In the genomic region with DNA sequence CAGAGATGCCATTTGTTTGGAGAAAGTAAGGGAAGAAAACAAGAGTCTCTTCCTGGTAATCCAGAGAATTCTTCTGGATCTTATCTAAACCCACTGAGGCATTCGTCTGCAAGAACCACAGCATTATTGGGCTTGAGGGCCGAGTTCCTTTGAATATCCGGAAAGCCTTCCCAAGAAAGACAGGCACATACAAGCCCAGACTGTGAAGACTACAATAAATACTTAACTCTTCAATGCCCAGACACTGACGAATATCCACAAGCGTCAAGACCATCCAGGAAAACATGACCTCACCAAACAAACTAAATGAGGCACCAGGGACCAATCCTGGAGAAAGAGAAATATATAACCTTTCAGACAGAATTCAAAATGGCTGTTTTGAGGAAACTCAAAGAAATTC, we compare ENCODE assay signal across 25 cellular contexts.
DNase-seq lines count a peak whose midpoint lies in the region; ATAC-seq, FAIRE-seq and TF ChIP-seq lines count a peak whose summit lies in the region.
"Had no signal": no experiment of that assay in that cellular context is flagged by ENCODE, and none has a peak within 500 bp of the region (broad histone marks: within the 10 kb centered on the region; RNA-seq: fewer than 3 reads in every experiment).

No MANE protein-coding gene starts in this region.

- no peak overlapping the region for H3K4me3 Mint-ChIP-seq in Caco-2 (ENCODE audit: unreplicated experiment)
- H3K4me3 Mint-ChIP-seq in activated T-helper 1 cell treated with anti-CD3 and anti-CD28 coated beads, Interleukin-12 subunit alpha, Interleukin-12 subunit beta, Interleukin-2, Interleukin-4 antibody, amounts not matched to agents 30 ng/mL and 10 ng/mL and 1 ng/mL, durations not matched to agents 14 hours and 24 hours and 36 hours, result no peak overlapping the region
- H3K4me3 Mint-ChIP-seq: CD14-positive monocyte; CD4-positive, alpha-beta T cell; CD8-positive, alpha-beta memory T cell; GM23338; H9 had no signal

- H3K27me3 Mint-ChIP-seq in Caco-2 (ENCODE audit: insufficient read depth, unreplicated experiment), result no peaks in the 10 kb centered on the region
- no peaks in the 10 kb centered on the region for H3K27me3 Mint-ChIP-seq in activated T-helper 1 cell treated with anti-CD3 and anti-CD28 coated beads, Interleukin-12 subunit alpha, Interleukin-12 subunit beta, Interleukin-2, Interleukin-4 antibody, amounts not matched to agents 30 ng/mL and 10 ng/mL and 1 ng/mL, durations not matched to agents 14 hours and 24 hours and 36 hours (ENCODE audit: insufficient read depth)
- H3K27me3 Mint-ChIP-seq: CD4-positive, alpha-beta T cell; CD8-positive, alpha-beta memory T cell had no signal

- H3K4me3 ChIP-seq in Caco-2 (ENCODE audit: low read depth, low read length), result no peak overlapping the region
- H3K4me3 ChIP-seq in bronchial epithelial cell (ENCODE audit: low read depth, low read length), result no peak overlapping the region
- H3K4me3 ChIP-seq in keratinocyte (ENCODE audit: control insufficient read depth in 2 of 3, extremely low read depth in 1 of 3, insufficient read depth in 2 of 3, low read depth in 1 of 3, low read length in 3 of 3), result no peak overlapping the region
- no peak overlapping the region for H3K4me3 ChIP-seq in smooth muscle cell
- H3K4me3 ChIP-seq: A549; BLaER1 treated with 17β-estradiol and CSF1 and Interleukin-3, amounts not matched to agents 10 nM and 100 nM; GM23338 had no signal

- no peaks in the 10 kb centered on the region for H3F3A ChIP-seq in smooth muscle cell (ENCODE audit: low read depth)

- H3K79me2 ChIP-seq in keratinocyte (ENCODE audit: control insufficient read depth, insufficient read depth, low read length) (no peaks in the 10 kb centered on the region), smooth muscle cell (ENCODE audit: low read depth) (no peaks in the 10 kb centered on the region)

- no peaks in the 10 kb centered on the region for H3K9me3 ChIP-seq in Caco-2
- H3K9me3 ChIP-seq in keratinocyte (ENCODE audit: control insufficient read depth, low read depth, low read length), result no peaks in the 10 kb centered on the region
- H3K9me3 ChIP-seq in smooth muscle cell (replicated peaks; ENCODE audit: low read depth), result no peaks in the 10 kb centered on the region
- H3K9me3 ChIP-seq: BE2C had no signal

- H3K4me2 ChIP-seq in keratinocyte (ENCODE audit: control insufficient read depth, extremely low read depth, insufficient read depth, low read depth, low read length) (peak overlapping the region; percentile 29), smooth muscle cell (peak overlapping the region; percentile 25)
- H3K4me2 ChIP-seq: A549; BLaER1 treated with 17β-estradiol and CSF1 and Interleukin-3, amounts not matched to agents 10 nM and 100 nM; GM23338 had no signal

- no TSS peak for BruUV-seq in Caco-2 (replicated peaks; lab: Mats Ljungman, UMichigan)

- 31% methylated on average over 5 of the region's 5 CpGs for WGBS in smooth muscle cell (ENCODE audit: low lambda C conversion rate)

- CTCF ChIA-PET in Caco-2 (lab: Charles Lee), result no interaction called here

- peaks cover 14% of the 10 kb centered on the region for H3K36me3 Mint-ChIP-seq in Caco-2 (ENCODE audit: insufficient read depth, unreplicated experiment)
- H3K36me3 Mint-ChIP-seq in activated T-helper 1 cell treated with anti-CD3 and anti-CD28 coated beads, Interleukin-12 subunit alpha, Interleukin-12 subunit beta, Interleukin-2, Interleukin-4 antibody, amounts not matched to agents 30 ng/mL and 10 ng/mL and 1 ng/mL, durations not matched to agents 14 hours and 24 hours and 36 hours (ENCODE audit: low read depth), result peaks cover 22% of the 10 kb centered on the region

- H4K20me1 ChIP-seq in keratinocyte (ENCODE audit: control insufficient read depth, extremely low read depth, insufficient read depth, low read length) (no peaks in the 10 kb centered on the region), smooth muscle cell (ENCODE audit: low read depth) (no peaks in the 10 kb centered on the region)

- peak overlapping the region; percentile 13 for H3K27ac Mint-ChIP-seq in Caco-2 (ENCODE audit: unreplicated experiment)
- H3K27ac Mint-ChIP-seq in activated T-helper 1 cell treated with anti-CD3 and anti-CD28 coated beads, Interleukin-12 subunit alpha, Interleukin-12 subunit beta, Interleukin-2, Interleukin-4 antibody, amounts not matched to agents 30 ng/mL and 10 ng/mL and 1 ng/mL, durations not matched to agents 14 hours and 24 hours and 36 hours, result no peak overlapping the region
- H3K27ac Mint-ChIP-seq: CD14-positive monocyte; CD4-positive, alpha-beta T cell; CD8-positive, alpha-beta memory T cell; GM23338 had no signal

- peaks cover 15% of the 10 kb centered on the region for H3K4me1 Mint-ChIP-seq in Caco-2 (ENCODE audit: low read depth, unreplicated experiment)
- no peaks in the 10 kb centered on the region for H3K4me1 Mint-ChIP-seq in activated T-helper 1 cell treated with anti-CD3 and anti-CD28 coated beads, Interleukin-12 subunit alpha, Interleukin-12 subunit beta, Interleukin-2, Interleukin-4 antibody, amounts not matched to agents 30 ng/mL and 10 ng/mL and 1 ng/mL, durations not matched to agents 14 hours and 24 hours and 36 hours (ENCODE audit: low read depth)
- H3K4me1 Mint-ChIP-seq: CD14-positive monocyte, GM23338, H9 had no signal

- H2AFZ ChIP-seq in keratinocyte (ENCODE audit: control insufficient read depth, low read length) (no peak overlapping the region), smooth muscle cell (ENCODE audit: low read depth) (no peak overlapping the region)
- H2AFZ ChIP-seq: GM23338 had no signal

- H3K9ac ChIP-seq in keratinocyte (ENCODE audit: control insufficient read depth, extremely low read depth, insufficient read depth, low read length), result no peak overlapping the region
- no peak overlapping the region for H3K9ac ChIP-seq in smooth muscle cell (ENCODE audit: low read depth)
- H3K9ac ChIP-seq: BLaER1 treated with 17β-estradiol and CSF1 and Interleukin-3, amounts not matched to agents 10 nM and 100 nM had no signal

- POLR2A ChIA-PET in Caco-2 (lab: Charles Lee), result no interaction called here

- FAIRE-seq in bronchial epithelial cell (lab: Jason Lieb, UNC), result peak; percentile 7
- FAIRE-seq in keratinocyte (lab: Jason Lieb, UNC), result no peak
- FAIRE-seq: A549, GM12891, GM18507 had no signal

- intact Hi-C loops in Caco-2 (cut with micrococcal nuclease; ENCODE audit: unreplicated experiment), result no loop called here
- intact Hi-C loops in activated T-helper 1 cell treated with anti-CD3 and anti-CD28 coated beads, Interleukin-12 subunit alpha, Interleukin-12 subunit beta, Interleukin-2, Interleukin-4 antibody, amounts not matched to agents 30 ng/mL and 10 ng/mL and 1 ng/mL, durations not matched to agents 14 hours and 24 hours and 36 hours (cut with micrococcal nuclease), result no loop called here

- no peak for TF ChIP-seq CTCF in Caco-2 (IDR thresholded peaks at IDR 0.05; ENCODE audit: insufficient read depth in 1 of 2, low read depth in 1 of 2, low read length in 1 of 2, severe bottlenecking in 1 of 2, unreplicated experiment in 1 of 2)
- no peak for TF ChIP-seq CTCF in bronchial epithelial cell (IDR thresholded peaks at IDR 0.05; ENCODE audit: insufficient read depth, low read length, severe bottlenecking)
- TF ChIP-seq CTCF in keratinocyte (optimal IDR thresholded peaks at IDR 0.05 in 1 of 3, IDR thresholded peaks at IDR 0.05 in 1 of 3, conservative IDR thresholded peaks at IDR 0.05 in 1 of 3; ENCODE audit: extremely low read depth in 1 of 3, insufficient read depth in 2 of 3, low read length in 3 of 3), result no peak
- no peak for TF ChIP-seq CTCF in smooth muscle cell (IDR thresholded peaks at IDR 0.05; ENCODE audit: borderline replicate concordance, insufficient read depth, poor library complexity, severe bottlenecking)

- no peak for ATAC-seq in HG03469 (IDR thresholded peaks at IDR 0.05; ENCODE audit: unreplicated experiment)
- ATAC-seq: A549, GM23338, HCT116 had no signal

- H3K27ac ChIP-seq in keratinocyte (ENCODE audit: control insufficient read depth, insufficient read depth, low read length), result no peak overlapping the region
- H3K27ac ChIP-seq in smooth muscle cell (ENCODE audit: low read depth), result peak overlapping the region; percentile 32
- H3K27ac ChIP-seq: A549; BLaER1 treated with 17β-estradiol and CSF1 and Interleukin-3, amounts not matched to agents 10 nM and 100 nM had no signal

- H3K36me3 ChIP-seq in Caco-2 (ENCODE audit: control insufficient read depth, insufficient read depth, low read length), result no peaks in the 10 kb centered on the region; the same call in 1 of the 2 replicates
- no peaks in the 10 kb centered on the region for H3K36me3 ChIP-seq in bronchial epithelial cell (ENCODE audit: control insufficient read depth, insufficient read depth, low read length)
- H3K36me3 ChIP-seq in keratinocyte (ENCODE audit: control insufficient read depth in 2 of 2, extremely low read depth in 1 of 2, insufficient read depth in 2 of 2, low read length in 2 of 2), result no peaks in the 10 kb centered on the region
- H3K36me3 ChIP-seq in smooth muscle cell (ENCODE audit: low read depth), result peaks cover 4% of the 10 kb centered on the region
- H3K36me3 ChIP-seq: BE2C had no signal

- dilution Hi-C loops in keratinocyte (cut with MboI; ENCODE audit: extremely low pct_ligation_motif_present, low sequenced_read_pairs), result no loop called here

- DNase-seq in Caco-2 (no peak), bronchial epithelial cell (ENCODE audit: low read depth) (peak; percentile 62), keratinocyte (ENCODE audit: low read depth, low spot score) (no peak), smooth muscle cell (lab: John Stamatoyannopoulos, UW; ENCODE audit: unreplicated experiment) (no peak), NCI-H82 (lab: John Stamatoyannopoulos, UW) (no peak)
- DNase-seq in activated T-helper 1 cell treated with anti-CD3 and anti-CD28 coated beads, Interleukin-12 subunit alpha, Interleukin-12 subunit beta, Interleukin-2, Interleukin-4 antibody, amounts not matched to agents 30 ng/mL and 10 ng/mL and 1 ng/mL, durations not matched to agents 14 hours and 24 hours and 36 hours (ENCODE audit: low spot score), result no peak
- DNase-seq: 8988T; ACHN; AML-193; BE2C; Calu3; CD4-positive, alpha-beta T cell; CD8-positive, alpha-beta memory T cell; DMS53; DMS79 treated with DMSO at 0.1 percent for 48 hours; GF-D8; H9 had no signal

- H3K4me1 ChIP-seq in Caco-2 (no peaks in the 10 kb centered on the region), keratinocyte (ENCODE audit: control insufficient read depth, extremely low read depth, insufficient read depth, low read length) (peaks cover 3% of the 10 kb centered on the region), smooth muscle cell (ENCODE audit: low read depth) (peaks cover 6% of the 10 kb centered on the region)
- H3K4me1 ChIP-seq: A549; BE2C; BLaER1 treated with 17β-estradiol and CSF1 and Interleukin-3, amounts not matched to agents 10 nM and 100 nM had no signal

- H3K9me3 Mint-ChIP-seq in Caco-2 (ENCODE audit: unreplicated experiment), result peaks cover 8% of the 10 kb centered on the region
- H3K9me3 Mint-ChIP-seq in activated T-helper 1 cell treated with anti-CD3 and anti-CD28 coated beads, Interleukin-12 subunit alpha, Interleukin-12 subunit beta, Interleukin-2, Interleukin-4 antibody, amounts not matched to agents 30 ng/mL and 10 ng/mL and 1 ng/mL, durations not matched to agents 14 hours and 24 hours and 36 hours, result peaks cover 11% of the 10 kb centered on the region
- H3K9me3 Mint-ChIP-seq: GM23338 had no signal

- no peaks in the 10 kb centered on the region for H3K9me1 ChIP-seq in keratinocyte (ENCODE audit: control insufficient read depth, extremely low read depth, insufficient read depth, low read length)

- H3K27me3 ChIP-seq in Caco-2 (replicated peaks; ENCODE audit: control insufficient read depth, insufficient read depth, low read length) (no peaks in the 10 kb centered on the region), bronchial epithelial cell (ENCODE audit: control insufficient read depth, insufficient read depth, low read length) (no peaks in the 10 kb centered on the region), keratinocyte (ENCODE audit: control insufficient read depth, extremely low read depth, insufficient read depth, low read length) (no peaks in the 10 kb centered on the region), smooth muscle cell (ENCODE audit: low read depth) (no peaks in the 10 kb centered on the region)
- H3K27me3 ChIP-seq: BE2C; BLaER1 treated with 17β-estradiol and CSF1 and Interleukin-3, amounts not matched to agents 10 nM and 100 nM had no signal
